In genomic region chr1:23561076-23561812, GRCh38 we compare ENCODE assay signal across 10 cellular contexts. TPM values are rescaled to one million over a fixed set of nuclear protein-coding genes. Genes with fewer than 3 reads are reported as not detected.
DNase-seq lines count a peak whose midpoint lies in the region; ATAC-seq and TF ChIP-seq lines count a peak whose summit lies in the region.
"Had no signal": no experiment of that assay in that cellular context is flagged by ENCODE, and none has a peak within 500 bp of the region (broad histone marks: within the 10 kb centered on the region; RNA-seq: fewer than 3 reads in every experiment).

No MANE protein-coding gene starts in this region.

- peaks cover 0 to 60% of the 10 kb centered on the region in 2 donors for H3K4me1 ChIP-seq in right atrium auricular region

- peaks cover 23% of the 10 kb centered on the region for H3K36me3 ChIP-seq in right atrium auricular region

- H3K4me1 Mint-ChIP-seq in nephron progenitor cell: peaks cover 86% of the 10 kb centered on the region
- H3K4me1 Mint-ChIP-seq in activated CD4-positive, alpha-beta memory T cell treated with anti-CD3 and anti-CD28 coated beads, Interleukin-2, amount 10 ng/mL, durations not matched to agents 7 days and 5 days: peaks cover 45% of the 10 kb centered on the region

- peak overlapping the region; percentile 90 to 93 for H3K27ac ChIP-seq in right atrium auricular region

- ATAC-seq in Right ventricle myocardium inferior: no peak
- ATAC-seq: CD8-positive, alpha-beta T cell had no signal

- H3K27me3 Mint-ChIP-seq in nephron progenitor cell (ENCODE audit: low read depth, poor library complexity): no peaks in the 10 kb centered on the region
- peaks cover 62% of the 10 kb centered on the region for H3K27me3 Mint-ChIP-seq in activated CD4-positive, alpha-beta memory T cell treated with anti-CD3 and anti-CD28 coated beads, Interleukin-2, amount 10 ng/mL, durations not matched to agents 7 days and 5 days

- H3K36me3 Mint-ChIP-seq in nephron progenitor cell (ENCODE audit: low read depth): peaks cover 20% of the 10 kb centered on the region
- H3K36me3 Mint-ChIP-seq in activated CD4-positive, alpha-beta memory T cell treated with anti-CD3 and anti-CD28 coated beads, Interleukin-2, amount 10 ng/mL, durations not matched to agents 7 days and 5 days (ENCODE audit: low read depth): peaks cover 6% of the 10 kb centered on the region

- H3K9me3 ChIP-seq in right atrium auricular region: no peaks in the 10 kb centered on the region

- H3K27ac Mint-ChIP-seq in nephron progenitor cell: peak overlapping the region; percentile 100
- no peak overlapping the region for H3K27ac Mint-ChIP-seq in activated CD4-positive, alpha-beta memory T cell treated with anti-CD3 and anti-CD28 coated beads, Interleukin-2, amount 10 ng/mL, durations not matched to agents 7 days and 5 days

- DNase-seq in right atrium auricular region (ENCODE audit: low spot score): no peak
- DNase-seq in Right ventricle myocardium inferior (ENCODE audit: missing footprints): no peak
- peak; percentile 29 for DNase-seq in dermis blood vessel endothelial cell
- no peak for DNase-seq in nephron progenitor cell
- no peak for DNase-seq in posterior vena cava (ENCODE audit: low spot score)
- DNase-seq in activated CD4-positive, alpha-beta memory T cell treated with anti-CD3 and anti-CD28 coated beads, Interleukin-2, amount 10 ng/mL, durations not matched to agents 7 days and 5 days: no peak
- DNase-seq in ACHN: no peak
- DNase-seq in COR-L47 (lab: John Stamatoyannopoulos, UW): no peak
- DNase-seq: CD8-positive, alpha-beta T cell; NCI-H1105 had no signal

- TF ChIP-seq CTCF in right atrium auricular region (IDR thresholded peaks at IDR 0.05) (no peak), nephron progenitor cell (IDR thresholded peaks at IDR 0.05) (no peak)

- H3K4me3 ChIP-seq in right atrium auricular region: peak overlapping the region in 1 of 2 donors; percentile 79

- CTCF ChIA-PET in activated CD4-positive, alpha-beta memory T cell treated with anti-CD3 and anti-CD28 coated beads, Interleukin-2, amount 10 ng/mL, durations not matched to agents 7 days and 5 days (lab: Charles Lee): interaction anchor here (0.6 kb wide), 1 partner anchor 25 kb away, joined by 4 read pairs; no protein-coding TSS in a partner anchor

- H3K4me3 Mint-ChIP-seq in nephron progenitor cell: peak overlapping the region; percentile 97
- H3K4me3 Mint-ChIP-seq in activated CD4-positive, alpha-beta memory T cell treated with anti-CD3 and anti-CD28 coated beads, Interleukin-2, amount 10 ng/mL, durations not matched to agents 7 days and 5 days: no peak overlapping the region

- POLR2A ChIA-PET in activated CD4-positive, alpha-beta memory T cell treated with anti-CD3 and anti-CD28 coated beads, Interleukin-2, amount 10 ng/mL, durations not matched to agents 7 days and 5 days (lab: Charles Lee): interaction anchor here (8.5 kb wide), 1 partner anchor 74 kb away, joined by 63 read pairs; no protein-coding TSS in a partner anchor

- no peaks in the 10 kb centered on the region for H3K9me3 Mint-ChIP-seq in nephron progenitor cell
- no peaks in the 10 kb centered on the region for H3K9me3 Mint-ChIP-seq in activated CD4-positive, alpha-beta memory T cell treated with anti-CD3 and anti-CD28 coated beads, Interleukin-2, amount 10 ng/mL, durations not matched to agents 7 days and 5 days
- H3K9me3 Mint-ChIP-seq: CD8-positive, alpha-beta T cell had no signal

- no peaks in the 10 kb centered on the region for H3K27me3 ChIP-seq in right atrium auricular region

- intact Hi-C loops in Right ventricle myocardium inferior (cut with DNase I): no loop called here
- intact Hi-C loops in posterior vena cava (cut with DNase I): no loop called here

- in situ Hi-C loops in ACHN (cut with HindIII; ENCODE audit: low pct_ligation_motif_present, low pct_unique_long_range_greater_than_20kb, low sequenced_read_pairs): no loop called here

RNA-seq across cellular contexts. Expression of gene ID3, which starts 1.9 kb away (rescaled TPM):
- 100 to 1,000 TPM; 145 to 357 TPM for total RNA-seq in right atrium auricular region
- total RNA-seq in Right ventricle myocardium inferior: 90.3 TPM
- total RNA-seq in dermis blood vessel endothelial cell: 407 and 906 TPM in 2 replicates
- total RNA-seq in posterior vena cava: 100 to 1,000 TPM; 190 to 243 TPM
- total RNA-seq in activated CD4-positive, alpha-beta memory T cell treated with anti-CD3 and anti-CD28 coated beads, Interleukin-2, amount 10 ng/mL, durations not matched to agents 7 days and 5 days: 10 to 100 TPM; 14.7 to 14.8 TPM

RNA-seq across cellular contexts. Expression of gene E2F2, which starts 30.2 kb away (rescaled TPM):
- total RNA-seq in right atrium auricular region (under 1 TPM; 0.20 to 0.33 TPM), Right ventricle myocardium inferior (0.76 TPM), dermis blood vessel endothelial cell (1.9 and 4.6 TPM in 2 replicates), posterior vena cava (under 1 TPM; 0.24 to 0.46 TPM)
- 10 to 100 TPM; 93.4 to 98.9 TPM for total RNA-seq in activated CD4-positive, alpha-beta memory T cell treated with anti-CD3 and anti-CD28 coated beads, Interleukin-2, amount 10 ng/mL, durations not matched to agents 7 days and 5 days

Comparison
In these comparisons a context has a peak if more than half of its experiments do, and no peak if none do; other contexts are left out.
1. RNA of gene E2F2, which starts 30.2 kb away (total RNA-seq): 93.4 to 98.9 TPM in activated CD4-positive, alpha-beta memory T cell treated with anti-CD3 and anti-CD28 coated beads, Interleukin-2, amount 10 ng/mL, durations not matched to agents 7 days and 5 days; 1.9 to 4.6 TPM in dermis blood vessel endothelial cell, 0.76 TPM in Right ventricle myocardium inferior (single experiment), 0.24 to 0.46 TPM in posterior vena cava and 0.20 to 0.33 TPM in right atrium auricular region; every median in the first group is over 10 times any median in the second.